Comparison of ENCODE assay signal across 13 cellular contexts in genomic region chr4:42167709-42168108, GRCh38. TPM values are rescaled to one million over a fixed set of nuclear protein-coding genes. Genes with fewer than 3 reads are reported as not detected.
DNase-seq lines count a peak whose midpoint lies in the region; ATAC-seq and TF ChIP-seq lines count a peak whose summit lies in the region.
"Had no signal": no experiment of that assay in that cellular context is flagged by ENCODE, and none has a peak within 500 bp of the region (broad histone marks: within the 10 kb centered on the region; RNA-seq: fewer than 3 reads in every experiment).

No MANE protein-coding gene starts in this region.

- no peak for TF ChIP-seq POLR2A in GM18505 (IDR thresholded peaks at IDR 0.05; ENCODE audit: borderline replicate concordance, extremely low read depth, insufficient read depth, insufficient read length)
- no peak for TF ChIP-seq POLR2A in NB4 (IDR thresholded peaks at IDR 0.05; ENCODE audit: extremely low read depth, insufficient read length)

- H3K4me1 Mint-ChIP-seq in activated naive CD8-positive, alpha-beta T cell treated with anti-CD3 and anti-CD28 coated beads, Interleukin-2, amount 50 U/mL, for 24 hours, result no peaks in the 10 kb centered on the region
- no peaks in the 10 kb centered on the region for H3K4me1 Mint-ChIP-seq in type B pancreatic cell (ENCODE audit: unreplicated experiment)

- peaks cover 6% of the 10 kb centered on the region for H3K27me3 Mint-ChIP-seq in activated naive CD8-positive, alpha-beta T cell treated with anti-CD3 and anti-CD28 coated beads, Interleukin-2, amount 50 U/mL, for 24 hours
- peaks cover 6% of the 10 kb centered on the region for H3K27me3 Mint-ChIP-seq in type B pancreatic cell

- ATAC-seq in GM18505 (IDR thresholded peaks at IDR 0.05; ENCODE audit: unreplicated experiment) (peak; percentile 100), GM19468 (IDR thresholded peaks at IDR 0.05; ENCODE audit: extremely low read depth, unreplicated experiment) (peak; percentile 99), HG03025 (IDR thresholded peaks at IDR 0.05; ENCODE audit: low FRiP score, unreplicated experiment) (peak; percentile 100)
- ATAC-seq in activated naive CD8-positive, alpha-beta T cell treated with anti-CD3 and anti-CD28 coated beads, Interleukin-2, amount 50 U/mL, for 24 hours, result no peak
- ATAC-seq: body of pancreas, Right ventricle myocardium inferior had no signal

- no peaks in the 10 kb centered on the region for H3K36me3 Mint-ChIP-seq in activated naive CD8-positive, alpha-beta T cell treated with anti-CD3 and anti-CD28 coated beads, Interleukin-2, amount 50 U/mL, for 24 hours (ENCODE audit: low read depth)
- no peaks in the 10 kb centered on the region for H3K36me3 Mint-ChIP-seq in type B pancreatic cell

- H3K4me3 Mint-ChIP-seq in activated naive CD8-positive, alpha-beta T cell treated with anti-CD3 and anti-CD28 coated beads, Interleukin-2, amount 50 U/mL, for 24 hours, result no peak overlapping the region
- H3K4me3 Mint-ChIP-seq in type B pancreatic cell, result no peak overlapping the region

- no peak for TF ChIP-seq CTCF in NB4 (IDR thresholded peaks at IDR 0.05; ENCODE audit: low read depth, low read length)
- no peak for TF ChIP-seq CTCF in type B pancreatic cell (conservative IDR thresholded peaks at IDR 0.05)

- H3K27ac Mint-ChIP-seq in activated naive CD8-positive, alpha-beta T cell treated with anti-CD3 and anti-CD28 coated beads, Interleukin-2, amount 50 U/mL, for 24 hours, result no peak overlapping the region
- H3K27ac Mint-ChIP-seq in type B pancreatic cell, result no peak overlapping the region

- H3K9me3 Mint-ChIP-seq in activated naive CD8-positive, alpha-beta T cell treated with anti-CD3 and anti-CD28 coated beads, Interleukin-2, amount 50 U/mL, for 24 hours, result no peaks in the 10 kb centered on the region
- H3K9me3 Mint-ChIP-seq in type B pancreatic cell, result peaks cover 9% of the 10 kb centered on the region

- H3K4me3 ChIP-seq in NB4 (ENCODE audit: low read depth, low read length), result no peak overlapping the region
- H3K4me3 ChIP-seq: body of pancreas, upper lobe of left lung had no signal

- DNase-seq in NB4 (ENCODE audit: low read depth) (peak; percentile 12), type B pancreatic cell (ENCODE audit: extremely low spot score, unreplicated experiment) (no peak), GDM1 (lab: John Stamatoyannopoulos, UW) (no peak)
- no peak for DNase-seq in activated naive CD8-positive, alpha-beta T cell treated with anti-CD3 and anti-CD28 coated beads, Interleukin-2, amount 50 U/mL, for 24 hours
- DNase-seq in central memory CD4-positive, alpha-beta T cell, result no peak
- DNase-seq: body of pancreas, H7, NCI-H1694, upper lobe of left lung had no signal

RNA-seq across cellular contexts. Expression of gene BEND4, which starts 15.3 kb away (rescaled TPM):
- total RNA-seq in type B pancreatic cell (ENCODE audit: low replicate concordance), result 0.14 and 0.31 TPM in 2 replicates
- total RNA-seq: body of pancreas had no signal
